ENCODE assay signal across 14 cellular contexts in genomic region chr18:49851624-49852023, GRCh38. TPM values are rescaled to one million over a fixed set of nuclear protein-coding genes. Genes with fewer than 3 reads are reported as not detected.
DNase-seq lines count a peak whose midpoint lies in the region; TF ChIP-seq lines count a peak whose summit lies in the region.
"Had no signal": no experiment of that assay in that cellular context is flagged by ENCODE, and none has a peak within 500 bp of the region (broad histone marks: within the 10 kb centered on the region; RNA-seq: fewer than 3 reads in every experiment).

No MANE protein-coding gene starts in this region.

- H3K9ac ChIP-seq in colonic mucosa (ENCODE audit: low read depth in 2 of 2, low read length in 2 of 2): no peak overlapping the region

- CTCF ChIA-PET in HEK293 (lab: Yijun Ruan, JAX): interaction anchor here (1.0 to 7.4 kb wide), 2 partner anchors 8 to 51 kb away, joined by 4 to 40 read pairs; no protein-coding TSS in a partner anchor

- intact Hi-C loops in colonic mucosa (cut with DNase I): no loop called here
- intact Hi-C loops in posterior vena cava (cut with DNase I): loop anchor here in 1 of 2 donors (5.0 kb wide), 2 partner anchors 74 to 339 kb away; no protein-coding TSS in a partner anchor

- no peak overlapping the region for H3K4me3 ChIP-seq in HEK293 (ENCODE audit: low read depth, low read length)
- no peak overlapping the region for H3K4me3 ChIP-seq in colonic mucosa
- H3K4me3 ChIP-seq in SJCRH30: no peak overlapping the region

- POLR2A ChIA-PET in HEK293 (lab: Yijun Ruan, JAX): no interaction called here

- H3K4me1 ChIP-seq in HEK293 (ENCODE audit: control insufficient read depth, insufficient read depth, low read length) (peaks cover 7% of the 10 kb centered on the region; the same call in 1 of the 2 replicates), colonic mucosa (peaks cover 11% of the 10 kb centered on the region), SJCRH30 (peaks cover 28% of the 10 kb centered on the region)

- H3K9me3 ChIP-seq in HEK293 (ENCODE audit: control insufficient read depth, insufficient read depth, low read depth, low read length) (no peaks in the 10 kb centered on the region), colonic mucosa (no peaks in the 10 kb centered on the region), SJCRH30 (replicated peaks) (no peaks in the 10 kb centered on the region)

- no peaks in the 10 kb centered on the region for H3K36me3 ChIP-seq in HEK293 (ENCODE audit: control insufficient read depth in 2 of 2, insufficient read depth in 1 of 2, low read length in 2 of 2)
- no peaks in the 10 kb centered on the region for H3K36me3 ChIP-seq in colonic mucosa
- H3K36me3 ChIP-seq in SJCRH30: no peaks in the 10 kb centered on the region

- H3K27ac ChIP-seq in HEK293 (ENCODE audit: extremely low read depth, low read depth, low read length) (no peak overlapping the region), colonic mucosa (no peak overlapping the region), SJCRH30 (no peak overlapping the region)

- H3K27me3 ChIP-seq in colonic mucosa (no peaks in the 10 kb centered on the region), SJCRH30 (no peaks in the 10 kb centered on the region)

- peak; percentile 45 for DNase-seq in NCI-H2196 (lab: John Stamatoyannopoulos, UW; ENCODE audit: unreplicated experiment)
- no peak for DNase-seq in NCI-H2196 treated with DMSO at 0.1 percent for 48 hours (lab: John Stamatoyannopoulos, UW; ENCODE audit: unreplicated experiment)
- DNase-seq in colonic mucosa: peak; percentile 16
- DNase-seq in posterior vena cava (ENCODE audit: low spot score): peak; percentile 62
- DNase-seq in SJCRH30: no peak
- DNase-seq in stimulated activated CD4-positive, alpha-beta T cell treated with anti-CD3 and anti-CD28 coated beads, Interleukin-4, amount 100 ng/mL, for 4 hours: no peak
- DNase-seq: CD4-positive, alpha-beta T cell; EL; KG1; NCI-H1092 treated with DMSO at 0.1 percent for 48 hours; NCI-H2081; NCI-H524 treated with DMSO at 0.1 percent for 48 hours; T-cell had no signal

- no peak for TF ChIP-seq CTCF in HEK293 (tag by site-specific recombination; IDR thresholded peaks at IDR 0.05)
- no peak for TF ChIP-seq CTCF in colonic mucosa (IDR thresholded peaks at IDR 0.05)

TF ChIP-seq in HEK293, 187 proteins besides CTCF, POLR2A, EP300 and RAD21:
- TF ChIP-seq ZIC2 (tag by site-specific recombination; IDR thresholded peaks at IDR 0.05) (peak; percentile 48; the same call in 1 of the 2 replicates), ZSCAN18 (tag by site-specific recombination; IDR thresholded peaks at IDR 0.05) (no peak)

RNA-seq across cellular contexts. Expression of gene ACAA2, which starts 38.3 kb away (rescaled TPM):
- total RNA-seq in colonic mucosa (100 to 1,000 TPM; 152 to 276 TPM), posterior vena cava (10 to 100 TPM; 32.1 to 42.7 TPM)
- total RNA-seq in SJCRH30 (2014; rRNA removed; shearing (Covaris generic)): 126 and 133 TPM in 2 replicates

Comparison
In these comparisons a context has a peak if more than half of its experiments do, and no peak if none do; other contexts are left out.
1. DNase-seq: peak in NCI-H2196 (single experiment), colonic mucosa (single experiment) and posterior vena cava (single experiment); none in NCI-H2196 treated with DMSO at 0.1 percent for 48 hours (single experiment), SJCRH30 (0 of 2) and stimulated activated CD4-positive, alpha-beta T cell treated with anti-CD3 and anti-CD28 coated beads, Interleukin-4, amount 100 ng/mL, for 4 hours (0 of 2).